In the genomic region with DNA sequence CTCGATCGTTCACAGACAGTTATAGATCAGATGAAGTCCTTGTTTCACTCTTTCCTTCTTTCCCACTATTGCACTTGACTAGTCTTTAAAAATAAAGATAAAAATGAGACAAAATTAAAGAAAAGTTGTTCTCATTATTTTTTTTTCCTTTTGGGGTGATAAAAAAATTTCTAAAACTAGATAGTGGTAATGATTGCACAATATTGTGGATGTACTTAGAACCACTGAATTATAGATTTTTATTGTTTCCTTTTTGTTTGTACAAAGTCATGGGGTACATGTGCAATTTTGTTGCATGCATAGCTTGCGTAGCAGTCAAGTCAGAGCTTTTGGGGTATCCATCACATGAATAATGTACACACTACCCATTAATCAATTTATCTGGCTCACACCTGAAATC, we compare ENCODE assay signal across 28 cellular contexts.
"Had no signal": no experiment of that assay in that cellular context is flagged by ENCODE, and none has a peak within 500 bp of the region (broad histone marks: within the 10 kb centered on the region; RNA-seq: fewer than 3 reads in every experiment).

No MANE protein-coding gene starts in this region.

- H3K9me3 Mint-ChIP-seq: naive thymus-derived CD8-positive, alpha-beta T cell; nephron; neural crest cell; stimulated activated memory B cell treated with anti-CD40 and anti-IgM and Interleukin-4, amounts not matched to agents 10 μg/mL and 1 μg/mL and 100 μg/mL, for 72 hours; stimulated activated naive CD8-positive, alpha-beta T cell treated with anti-CD3 and anti-CD28 coated beads, Interleukin-15, amount 100 ng/mL, for 72 hours; type B pancreatic cell had no signal

- FAIRE-seq: kidney, small intestine had no signal

- ATAC-seq: left colon; left lung; lower lobe of right lung; naive thymus-derived CD8-positive, alpha-beta T cell; pancreas; right cardiac atrium; stimulated activated memory B cell treated with anti-CD40 and anti-IgM and Interleukin-4, amounts not matched to agents 10 μg/mL and 1 μg/mL and 100 μg/mL, for 72 hours; stimulated activated naive CD8-positive, alpha-beta T cell treated with anti-CD3 and anti-CD28 coated beads, Interleukin-15, amount 100 ng/mL, for 72 hours had no signal

- H3K36me3 ChIP-seq: pancreas, prostate gland, sigmoid colon, tibial nerve, uterus had no signal

- H3K27ac Mint-ChIP-seq: nephron; stimulated activated memory B cell treated with anti-CD40 and anti-IgM and Interleukin-4, amounts not matched to agents 10 μg/mL and 1 μg/mL and 100 μg/mL, for 72 hours; stimulated activated naive CD8-positive, alpha-beta T cell treated with anti-CD3 and anti-CD28 coated beads, Interleukin-15, amount 100 ng/mL, for 72 hours; type B pancreatic cell had no signal

- H3K27me3 ChIP-seq: left lung, pancreas, sigmoid colon, tibial nerve, uterus had no signal

- H3K9me3 ChIP-seq: left lung, lower lobe of right lung, pancreas, prostate gland, sigmoid colon, tibial nerve, uterus had no signal

- H3K36me3 Mint-ChIP-seq: stimulated activated memory B cell treated with anti-CD40 and anti-IgM and Interleukin-4, amounts not matched to agents 10 μg/mL and 1 μg/mL and 100 μg/mL, for 72 hours; type B pancreatic cell had no signal

- H3K4me3 ChIP-seq: left lung, lower lobe of right lung, pancreas, prostate gland, sigmoid colon, tibial nerve, uterus had no signal

- H3K27ac ChIP-seq: left lung, lower lobe of right lung, pancreas, prostate gland, sigmoid colon, tibial nerve, uterus had no signal

- DNase-seq: kidney; left colon; left lung; lower lobe of right lung; mammary epithelial cell; mesenchymal stem cell; naive thymus-derived CD8-positive, alpha-beta T cell; nucleus accumbens; pancreas; posterior cingulate gyrus; retina; right cardiac atrium; sigmoid colon; small intestine; stimulated activated CD4-positive, alpha-beta T cell treated with anti-CD3 and anti-CD28 coated beads, Interleukin-1b, Interleukin-23, amount 100 ng/mL, for 48 hours; stimulated activated CD4-positive, alpha-beta T cell treated with anti-CD3 and anti-CD28 coated beads, Interleukin-2, amount 100 ng/mL, for 48 hours; stimulated activated CD4-positive, alpha-beta T cell treated with anti-CD3 and anti-CD28 coated beads, Interleukin-4, amount 100 ng/mL, for 4 hours; stimulated activated CD8-positive, alpha-beta memory T cell treated with anti-CD3 and anti-CD28 coated beads, Interleukin-4, amount 100 ng/mL, for 48 hours; stimulated activated naive CD4-positive, alpha-beta T cell treated with Interleukin-2 at 50 U/mL for 16 hours; stimulated activated naive CD8-positive, alpha-beta T cell treated with anti-CD3 and anti-CD28 coated beads, Interleukin-15, amount 100 ng/mL, for 72 hours; substantia nigra; uterus had no signal

- H3K4me1 ChIP-seq: left lung, lower lobe of right lung, pancreas, prostate gland, sigmoid colon, tibial nerve, uterus had no signal

- H3K4me3 Mint-ChIP-seq: naive thymus-derived CD8-positive, alpha-beta T cell; nephron; neural crest cell; stimulated activated memory B cell treated with anti-CD40 and anti-IgM and Interleukin-4, amounts not matched to agents 10 μg/mL and 1 μg/mL and 100 μg/mL, for 72 hours; stimulated activated naive CD8-positive, alpha-beta T cell treated with anti-CD3 and anti-CD28 coated beads, Interleukin-15, amount 100 ng/mL, for 72 hours; type B pancreatic cell had no signal

- H3K27me3 Mint-ChIP-seq: naive thymus-derived CD8-positive, alpha-beta T cell; stimulated activated memory B cell treated with anti-CD40 and anti-IgM and Interleukin-4, amounts not matched to agents 10 μg/mL and 1 μg/mL and 100 μg/mL, for 72 hours; stimulated activated naive CD8-positive, alpha-beta T cell treated with anti-CD3 and anti-CD28 coated beads, Interleukin-15, amount 100 ng/mL, for 72 hours; type B pancreatic cell had no signal

- H3K4me1 Mint-ChIP-seq: nephron; neural crest cell; stimulated activated naive CD8-positive, alpha-beta T cell treated with anti-CD3 and anti-CD28 coated beads, Interleukin-15, amount 100 ng/mL, for 72 hours had no signal
